In genomic region chr12:57476162-57476992, GRCh38 we compare ENCODE assay signal across 8 cellular contexts. TPM values are rescaled to one million over a fixed set of nuclear protein-coding genes. Genes with fewer than 3 reads are reported as not detected.
A peak's percentile ranks its signal among the peaks of the same experiment; 100 is the strongest.
DNase-seq lines count a peak whose midpoint lies in the region; ATAC-seq and TF ChIP-seq lines count a peak whose summit lies in the region.

No MANE protein-coding gene starts in this region.

- POLR2A ChIA-PET in naive thymus-derived CD8-positive, alpha-beta T cell (lab: Charles Lee): interaction anchor here (0.6 to 10.3 kb wide), 13 partner anchors 11 to 265 kb away, joined by 3 to 135 read pairs (median 4); partner anchors contain the start of genes DDIT3, GLI1, MARS1 and PIP4K2C

- H3K9me3 ChIP-seq in thymus (ENCODE audit: control insufficient read depth): no peaks in the 10 kb centered on the region

- H3K4me3 Mint-ChIP-seq in naive thymus-derived CD8-positive, alpha-beta T cell: peak overlapping the region; percentile 94 to 100 (median 98)

- TF ChIP-seq CTCF in AG09309 (IDR thresholded peaks at IDR 0.05; ENCODE audit: control insufficient read depth, insufficient read depth, low read depth, low read length, missing control alignments): peak; percentile 23
- TF ChIP-seq CTCF in choroid plexus epithelial cell (conservative IDR thresholded peaks at IDR 0.05; ENCODE audit: low read depth, low read length): peak; percentile 30

- H3K36me3 Mint-ChIP-seq in naive thymus-derived CD8-positive, alpha-beta T cell: peaks cover 5 to 47% (median 10%) of the 10 kb centered on the region in 3 donors

- no peaks in the 10 kb centered on the region for H3K27me3 ChIP-seq in thymus (ENCODE audit: control insufficient read depth, insufficient read depth)

- DNase-seq in AG09309 (ENCODE audit: low read depth): no peak
- peak; percentile 44 for DNase-seq in T-helper 9 cell
- no peak for DNase-seq in choroid plexus epithelial cell (ENCODE audit: low read depth)
- peak; percentile 59 to 90 (median 76) for DNase-seq in naive thymus-derived CD8-positive, alpha-beta T cell
- DNase-seq in NCI-H1105 (lab: John Stamatoyannopoulos, UW): no peak

- H3K36me3 ChIP-seq in thymus (ENCODE audit: control insufficient read depth, insufficient read depth): peaks cover 40% of the 10 kb centered on the region

- no peak overlapping the region; the same call in 1 of the 2 replicates for H3K4me3 ChIP-seq in AG09309 (ENCODE audit: control insufficient read depth, low read depth, low read length)
- peak overlapping the region; percentile 28 for H3K4me3 ChIP-seq in choroid plexus epithelial cell (ENCODE audit: low read depth, low read length)
- H3K4me3 ChIP-seq in thymus (ENCODE audit: low read length): peak overlapping the region; percentile 84

- WGBS in thymus: 3% methylated on average over 29 of the region's 29 CpGs

- no peaks in the 10 kb centered on the region for H3K9me3 Mint-ChIP-seq in naive thymus-derived CD8-positive, alpha-beta T cell

- peaks cover 31% of the 10 kb centered on the region for H3K4me1 ChIP-seq in thymus (ENCODE audit: control insufficient read depth, insufficient read depth, low read length)

- ATAC-seq in GM21619 (IDR thresholded peaks at IDR 0.05; ENCODE audit: unreplicated experiment): peak; percentile 31
- ATAC-seq in naive thymus-derived CD8-positive, alpha-beta T cell: peak; percentile 13 to 41
- no peak for ATAC-seq in GM21528 (IDR thresholded peaks at IDR 0.05; ENCODE audit: low FRiP score, unreplicated experiment)

- peaks cover 48 to 95% (median 88%) of the 10 kb centered on the region in 4 donors for H3K4me1 Mint-ChIP-seq in naive thymus-derived CD8-positive, alpha-beta T cell

- H3K27ac Mint-ChIP-seq in naive thymus-derived CD8-positive, alpha-beta T cell: peak overlapping the region; percentile 97 to 100 (median 100)

- no peaks in the 10 kb centered on the region for H3K27me3 Mint-ChIP-seq in naive thymus-derived CD8-positive, alpha-beta T cell

- peak overlapping the region; percentile 95 for H3K27ac ChIP-seq in thymus (ENCODE audit: low read depth)

RNA-seq across cellular contexts. Expression of gene ARHGAP9, which starts 3.3 kb away (rescaled TPM):
- 100 to 1,000 TPM; 287 to 291 TPM for total RNA-seq in naive thymus-derived CD8-positive, alpha-beta T cell
- 100 to 1,000 TPM; 136 to 240 (median 150) TPM for polyA plus RNA-seq in naive thymus-derived CD8-positive, alpha-beta T cell
- polyA plus RNA-seq in thymus: 165 TPM

RNA-seq across cellular contexts. Expression of gene MARS1, which starts 11.5 kb away (rescaled TPM):
- total RNA-seq in naive thymus-derived CD8-positive, alpha-beta T cell: 100 to 1,000 TPM; 368 to 386 TPM
- 10 to 100 TPM; 81.0 to 93.5 (median 91.9) TPM for polyA plus RNA-seq in naive thymus-derived CD8-positive, alpha-beta T cell
- 117 TPM for polyA plus RNA-seq in thymus

RNA-seq across cellular contexts. Expression of gene GLI1, which starts 16.8 kb away (rescaled TPM):
- 1 to 10 TPM; 1.9 to 2.7 TPM for total RNA-seq in naive thymus-derived CD8-positive, alpha-beta T cell
- polyA plus RNA-seq in naive thymus-derived CD8-positive, alpha-beta T cell: not detected
- 0.71 TPM for polyA plus RNA-seq in thymus

RNA-seq across cellular contexts. Expression of gene INHBE, which starts 21.3 kb away (rescaled TPM):
- not detected for total RNA-seq in naive thymus-derived CD8-positive, alpha-beta T cell
- under 1 TPM in 1 of 3 donors, not detected in 2; 0.16 TPM for polyA plus RNA-seq in naive thymus-derived CD8-positive, alpha-beta T cell
- 0.14 TPM for polyA plus RNA-seq in thymus

RNA-seq across cellular contexts. Expression of gene INHBC, which starts 41.8 kb away (rescaled TPM):
- total RNA-seq in naive thymus-derived CD8-positive, alpha-beta T cell: under 1 TPM; 0.18 to 0.19 TPM
- polyA plus RNA-seq in naive thymus-derived CD8-positive, alpha-beta T cell: not detected
- 0.05 TPM for polyA plus RNA-seq in thymus

Comparison
In these comparisons a context has a peak if more than half of its experiments do, and no peak if none do; other contexts are left out.
1. DNase-seq: peak in T-helper 9 cell (single experiment) and naive thymus-derived CD8-positive, alpha-beta T cell (10 of 10); none in AG09309 (single experiment), choroid plexus epithelial cell (single experiment) and NCI-H1105 (single experiment).